9 cellular contexts compared by ENCODE assay signal in genomic region chr14:75242546-75243273, GRCh38. TPM values are rescaled to one million over a fixed set of nuclear protein-coding genes. Genes with fewer than 3 reads are reported as not detected.
DNase-seq lines count a peak whose midpoint lies in the region; ATAC-seq and TF ChIP-seq lines count a peak whose summit lies in the region.
"Had no signal": no experiment of that assay in that cellular context is flagged by ENCODE, and none has a peak within 500 bp of the region (broad histone marks: within the 10 kb centered on the region; RNA-seq: fewer than 3 reads in every experiment).

No MANE protein-coding gene starts in this region.

- peaks cover 12% of the 10 kb centered on the region for H3K27me3 Mint-ChIP-seq in nephron (ENCODE audit: low read depth)

- peak overlapping the region; percentile 7 to 66 (median 13) for H3K27ac Mint-ChIP-seq in nephron

- H3K4me1 ChIP-seq in colonic mucosa = no peaks in the 10 kb centered on the region

- H3K27me3 ChIP-seq in colonic mucosa = no peaks in the 10 kb centered on the region

- peak overlapping the region; percentile 7 for H3K27ac ChIP-seq in colonic mucosa

- H3K4me1 Mint-ChIP-seq in nephron = peaks cover 39% of the 10 kb centered on the region

- TF ChIP-seq CTCF in colonic mucosa (IDR thresholded peaks at IDR 0.05) = no peak
- TF ChIP-seq CTCF in nephron (IDR thresholded peaks at IDR 0.05; ENCODE audit: unreplicated experiment in 3 of 3) = no peak

- H3K9ac ChIP-seq in colonic mucosa (ENCODE audit: low read depth in 2 of 2, low read length in 2 of 2) = no peak overlapping the region

- ATAC-seq in HG02970 (IDR thresholded peaks at IDR 0.05; ENCODE audit: low FRiP score, unreplicated experiment) = no peak

- no peaks in the 10 kb centered on the region for H3K36me3 Mint-ChIP-seq in nephron (ENCODE audit: low read depth)

- intact Hi-C loops in colonic mucosa (cut with DNase I) = no loop called here

- H3K9me3 Mint-ChIP-seq in nephron = no peaks in the 10 kb centered on the region

- H3K36me3 ChIP-seq in colonic mucosa = no peaks in the 10 kb centered on the region

- H3K9me3 ChIP-seq in colonic mucosa = no peaks in the 10 kb centered on the region

- H3K4me3 ChIP-seq in colonic mucosa = no peak overlapping the region

- peak overlapping the region in 1 of 3 experiments; percentile 3 for H3K4me3 Mint-ChIP-seq in nephron

- DNase-seq in DMS 273 (lab: John Stamatoyannopoulos, UW; ENCODE audit: unreplicated experiment) (peak; percentile 82), NCI-H2107 (lab: John Stamatoyannopoulos, UW) (peak; percentile 79), colonic mucosa (peak; percentile 55)
- DNase-seq in activated naive CD4-positive, alpha-beta T cell treated with anti-CD3 and anti-CD28 coated beads, Interleukin-2, amount 50 U/mL, for 16 hours = no peak
- no peak for DNase-seq in stimulated activated naive CD4-positive, alpha-beta T cell (lab: John Stamatoyannopoulos, UW)
- no peak for DNase-seq in activated naive CD4-positive, alpha-beta T cell treated with Interleukin-2 at 50 U/mL for 16 hours
- DNase-seq: activated T-cell treated with anti-CD3 and anti-CD28 coated beads, Interleukin-2, amount 50 U/mL, for 48 hours had no signal

RNA-seq across cellular contexts. Expression of gene FOS, which starts 35.9 kb away (rescaled TPM):
- total RNA-seq in colonic mucosa = 10 to 100 TPM; 86.9 to 98.4 TPM

Comparison
In these comparisons a context has a peak if more than half of its experiments do, and no peak if none do; other contexts are left out.
1. DNase-seq: peak in DMS 273 (single experiment), NCI-H2107 (single experiment) and colonic mucosa (single experiment); none in activated naive CD4-positive, alpha-beta T cell treated with anti-CD3 and anti-CD28 coated beads, Interleukin-2, amount 50 U/mL, for 16 hours (single experiment), stimulated activated naive CD4-positive, alpha-beta T cell (0 of 6) and activated naive CD4-positive, alpha-beta T cell treated with Interleukin-2 at 50 U/mL for 16 hours (single experiment).